In the genomic region with DNA sequence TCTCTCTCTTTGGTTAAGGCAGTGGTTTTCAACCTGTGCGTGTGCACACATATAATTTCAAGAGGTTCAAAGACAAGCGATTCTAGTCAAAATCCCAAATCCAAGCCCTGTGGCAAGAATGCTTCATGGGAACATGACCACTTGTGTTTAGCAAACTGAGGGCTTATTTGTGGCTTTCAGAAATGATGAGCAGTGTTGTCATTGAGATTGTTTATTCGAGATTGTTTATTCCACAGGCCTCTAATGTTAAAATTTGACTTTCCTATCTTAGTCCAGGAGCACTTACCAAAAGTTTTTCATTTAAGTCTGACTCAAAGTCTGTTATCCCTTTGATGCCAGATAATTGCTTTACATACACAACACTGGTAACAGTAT, we compare ENCODE assay signal across 1 cellular context.
TF ChIP-seq lines count a peak whose summit lies in the region.

No MANE protein-coding gene starts in this region.

TF ChIP-seq in IMR-90, 13 proteins besides CTCF, POLR2A, EP300 and RAD21 (continued from another document):
- TF ChIP-seq, protein P1, sequence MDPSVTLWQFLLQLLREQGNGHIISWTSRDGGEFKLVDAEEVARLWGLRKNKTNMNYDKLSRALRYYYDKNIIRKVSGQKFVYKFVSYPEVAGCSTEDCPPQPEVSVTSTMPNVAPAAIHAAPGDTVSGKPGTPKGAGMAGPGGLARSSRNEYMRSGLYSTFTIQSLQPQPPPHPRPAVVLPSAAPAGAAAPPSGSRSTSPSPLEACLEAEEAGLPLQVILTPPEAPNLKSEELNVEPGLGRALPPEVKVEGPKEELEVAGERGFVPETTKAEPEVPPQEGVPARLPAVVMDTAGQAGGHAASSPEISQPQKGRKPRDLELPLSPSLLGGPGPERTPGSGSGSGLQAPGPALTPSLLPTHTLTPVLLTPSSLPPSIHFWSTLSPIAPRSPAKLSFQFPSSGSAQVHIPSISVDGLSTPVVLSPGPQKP (IDR thresholded peaks at IDR 0.05; ENCODE audit: borderline replicate concordance, low read depth, low read length), result no peak
- no peak for TF ChIP-seq MXI1 (IDR thresholded peaks at IDR 0.05; ENCODE audit: borderline replicate concordance, low read depth, low read length)
